ENCODE assay signal across 3 cellular contexts in genomic region chr17:40493697-40494096, GRCh38.
TF ChIP-seq lines count a peak whose summit lies in the region.

No MANE protein-coding gene starts in this region.

TF ChIP-seq in SK-N-SH, 30 proteins besides CTCF, POLR2A, EP300 and RAD21:
- TF ChIP-seq MAX (IDR thresholded peaks at IDR 0.05; ENCODE audit: low read depth) = no peak
- TF ChIP-seq IRF3 (IDR thresholded peaks at IDR 0.05; ENCODE audit: low read depth, low read length) = no peak
- TF ChIP-seq FOXJ3 (CRISPR knock-in tag; IDR thresholded peaks at IDR 0.05) = no peak
- TF ChIP-seq NRF1 (IDR thresholded peaks at IDR 0.05; ENCODE audit: low read depth, low read length) = no peak
- no peak for TF ChIP-seq GABPA (IDR thresholded peaks at IDR 0.05; ENCODE audit: low read depth)
- no peak for TF ChIP-seq SMC3 (IDR thresholded peaks at IDR 0.05; ENCODE audit: low read depth, low read length)
- no peak for TF ChIP-seq YY1 (IDR thresholded peaks at IDR 0.05; ENCODE audit: low read depth)
- TF ChIP-seq RXRA (IDR thresholded peaks at IDR 0.05; ENCODE audit: borderline replicate concordance, low read depth) = no peak
- no peak for TF ChIP-seq MEF2A (IDR thresholded peaks at IDR 0.05; ENCODE audit: borderline replicate concordance, low read depth)
- TF ChIP-seq ELF1 (IDR thresholded peaks at IDR 0.05) = no peak
- TF ChIP-seq MXI1 (IDR thresholded peaks at IDR 0.05; ENCODE audit: low read depth, low read length) = no peak
- no peak for TF ChIP-seq TAF1 (IDR thresholded peaks at IDR 0.05; ENCODE audit: borderline replicate concordance, low read depth, low read length)
- no peak for TF ChIP-seq POLR2AphosphoS5 (IDR thresholded peaks at IDR 0.05; ENCODE audit: low read depth, low read length)

TF ChIP-seq in SK-N-SH treated with all-trans-retinoic acid at 6 μM for 48 hours, 23 proteins besides CTCF, POLR2A, EP300 and RAD21:
- TF ChIP-seq CSRNP3 (CRISPR knock-in tag; IDR thresholded peaks at IDR 0.05) = no peak
- TF ChIP-seq ZFP3 (CRISPR knock-in tag; IDR thresholded peaks at IDR 0.05) = no peak
- TF ChIP-seq BACH2 (CRISPR knock-in tag; IDR thresholded peaks at IDR 0.05; ENCODE audit: borderline replicate concordance) = no peak
- TF ChIP-seq PATZ1 (CRISPR knock-in tag; IDR thresholded peaks at IDR 0.05; ENCODE audit: borderline replicate concordance) = no peak
- no peak for TF ChIP-seq TCF4 (CRISPR knock-in tag; IDR thresholded peaks at IDR 0.05; ENCODE audit: borderline replicate concordance)
- TF ChIP-seq ZNF70 (CRISPR knock-in tag; IDR thresholded peaks at IDR 0.05) = no peak
- TF ChIP-seq ZNF565 (CRISPR knock-in tag; conservative IDR thresholded peaks at IDR 0.05; ENCODE audit: low read depth) = no peak
- no peak for TF ChIP-seq ZC3H10 (CRISPR knock-in tag; IDR thresholded peaks at IDR 0.05)
- no peak for TF ChIP-seq POU6F1 (CRISPR knock-in tag; IDR thresholded peaks at IDR 0.05; ENCODE audit: borderline replicate concordance, low read depth)
- no peak for TF ChIP-seq SNAI2 (CRISPR knock-in tag; IDR thresholded peaks at IDR 0.05)
- no peak for TF ChIP-seq TOX (CRISPR knock-in tag; IDR thresholded peaks at IDR 0.05; ENCODE audit: borderline replicate concordance)
- TF ChIP-seq ZNF8 (CRISPR knock-in tag; IDR thresholded peaks at IDR 0.05) = no peak
- no peak for TF ChIP-seq OSR1 (CRISPR knock-in tag; IDR thresholded peaks at IDR 0.05)
- TF ChIP-seq ZFP30 (CRISPR knock-in tag; IDR thresholded peaks at IDR 0.05) = no peak
- no peak for TF ChIP-seq PPARA (CRISPR knock-in tag; IDR thresholded peaks at IDR 0.05; ENCODE audit: borderline replicate concordance)
- TF ChIP-seq TSHZ2 (CRISPR knock-in tag; IDR thresholded peaks at IDR 0.05) = no peak
- TF ChIP-seq GLIS3 (CRISPR knock-in tag; IDR thresholded peaks at IDR 0.05) = no peak
TF ChIP-seq in SK-N-SH treated with all-trans-retinoic acid at 6 μM for 48 hours: peak in this region for 0.

TF ChIP-seq in H1, 55 proteins besides CTCF, POLR2A, EP300 and RAD21:
- TF ChIP-seq BCL11A (IDR thresholded peaks at IDR 0.05; ENCODE audit: low read depth in 2 of 2, low read length in 2 of 2) (no peak), CHD1 (IDR thresholded peaks at IDR 0.05; ENCODE audit: low read depth, low read length) (no peak), CREB1 (IDR thresholded peaks at IDR 0.05) (no peak), SUZ12 (IDR thresholded peaks at IDR 0.05; ENCODE audit: low read length) (no peak), ZNF274 (IDR thresholded peaks at IDR 0.05; ENCODE audit: borderline replicate concordance, extremely low read depth, low read length) (no peak), POLR2AphosphoS5 (IDR thresholded peaks at IDR 0.05; ENCODE audit: low read depth, low read length) (no peak), YY1 (IDR thresholded peaks at IDR 0.05; ENCODE audit: low read depth, low read length) (no peak), HDAC6 (IDR thresholded peaks at IDR 0.05; ENCODE audit: low read depth, low read length) (no peak), JUND (IDR thresholded peaks at IDR 0.05; ENCODE audit: low read length) (no peak), SP1 (IDR thresholded peaks at IDR 0.05; ENCODE audit: low read depth, low read length) (no peak), NRF1 (IDR thresholded peaks at IDR 0.05; ENCODE audit: low read depth, low read length) (no peak), PHF8 (conservative IDR thresholded peaks at IDR 0.05; ENCODE audit: low read depth, low read length) (no peak), HDAC2 (IDR thresholded peaks at IDR 0.05; ENCODE audit: borderline replicate concordance in 1 of 2, low read depth in 2 of 2, low read length in 2 of 2) (no peak), CHD2 (IDR thresholded peaks at IDR 0.05; ENCODE audit: low read length) (no peak), CEBPB (IDR thresholded peaks at IDR 0.05; ENCODE audit: low read depth, low read length) (no peak)
